Comparison of ENCODE assay signal across 8 cellular contexts in genomic region chr10:124916098-124916584, GRCh38. TPM values are rescaled to one million over a fixed set of nuclear protein-coding genes. Genes with fewer than 3 reads are reported as not detected.
A peak's percentile ranks its signal among the peaks of the same experiment; 100 is the strongest.
DNase-seq lines count a peak whose midpoint lies in the region; ATAC-seq and TF ChIP-seq lines count a peak whose summit lies in the region.

No MANE protein-coding gene starts in this region.

- no peaks in the 10 kb centered on the region for H3K27me3 ChIP-seq in ACC112 (ENCODE audit: insufficient read depth, low read length)
- no peaks in the 10 kb centered on the region for H3K27me3 ChIP-seq in upper lobe of right lung

- ATAC-seq in GM19023 (IDR thresholded peaks at IDR 0.05; ENCODE audit: unreplicated experiment) (peak; percentile 2), memory B cell (ENCODE audit: low read depth) (no peak), upper lobe of right lung (no peak), GM21515 (IDR thresholded peaks at IDR 0.05; ENCODE audit: unreplicated experiment) (no peak)
- ATAC-seq in central memory CD8-positive, alpha-beta T cell (replicated peaks; ENCODE audit: extremely low read depth, poor library complexity, severe bottlenecking), result peak; percentile 1

- H2AFZ ChIP-seq in ACC112 (ENCODE audit: low read length, unreplicated experiment), result peak overlapping the region; percentile 53

- H3K27me3 Mint-ChIP-seq in central memory CD8-positive, alpha-beta T cell, result peaks cover 15% of the 10 kb centered on the region
- peaks cover 8% of the 10 kb centered on the region for H3K27me3 Mint-ChIP-seq in memory B cell

- H3K27ac Mint-ChIP-seq in central memory CD8-positive, alpha-beta T cell (ENCODE audit: low read depth), result peak overlapping the region; percentile 93
- H3K27ac Mint-ChIP-seq in memory B cell, result peak overlapping the region; percentile 97

- TF ChIP-seq CTCF in upper lobe of right lung (IDR thresholded peaks at IDR 0.05), result no peak

- no peaks in the 10 kb centered on the region for H3K9me3 ChIP-seq in upper lobe of right lung

- H3K4me1 Mint-ChIP-seq in central memory CD8-positive, alpha-beta T cell, result peaks cover 30% of the 10 kb centered on the region
- H3K4me1 Mint-ChIP-seq in memory B cell, result peaks cover 31% of the 10 kb centered on the region

- H3K36me3 ChIP-seq in ACC112 (ENCODE audit: insufficient read depth, low read length) (no peaks in the 10 kb centered on the region), upper lobe of right lung (no peaks in the 10 kb centered on the region)

- peaks cover 31% of the 10 kb centered on the region for H3K4me1 ChIP-seq in ACC112 (ENCODE audit: control insufficient read depth, insufficient read depth, low read length, unreplicated experiment)
- H3K4me1 ChIP-seq in upper lobe of right lung, result peaks cover 39% of the 10 kb centered on the region

- H3K79me2 ChIP-seq in ACC112 (ENCODE audit: control insufficient read depth, insufficient read depth, low read length, unreplicated experiment), result peaks cover 40% of the 10 kb centered on the region

- H3K4me3 ChIP-seq in ACC112 (ENCODE audit: low read depth, low read length) (peak overlapping the region; percentile 81), upper lobe of right lung (peak overlapping the region; percentile 71)

- H3K9me3 Mint-ChIP-seq in central memory CD8-positive, alpha-beta T cell, result no peaks in the 10 kb centered on the region
- no peaks in the 10 kb centered on the region for H3K9me3 Mint-ChIP-seq in memory B cell

- peaks cover 21% of the 10 kb centered on the region for H3K36me3 Mint-ChIP-seq in central memory CD8-positive, alpha-beta T cell (ENCODE audit: insufficient read depth)
- H3K36me3 Mint-ChIP-seq in memory B cell, result peaks cover 5% of the 10 kb centered on the region

- intact Hi-C loops in upper lobe of right lung (cut with DNase I), result no loop called here

- peak overlapping the region; percentile 56 for H3K27ac ChIP-seq in ACC112 (ENCODE audit: low read depth, low read length)
- H3K27ac ChIP-seq in upper lobe of right lung, result peak overlapping the region; percentile 94

- DNase-seq in NCI-H2227 treated with DMSO at 0.1 percent for 48 hours (lab: John Stamatoyannopoulos, UW) (peak; percentile 70), memory B cell (ENCODE audit: low spot score in 2 of 2) (no peak), upper lobe of right lung (no peak), 8988T (no peak)
- DNase-seq in central memory CD8-positive, alpha-beta T cell (ENCODE audit: low spot score in 2 of 2), result no peak

- peak overlapping the region; percentile 92 for H3K4me3 Mint-ChIP-seq in central memory CD8-positive, alpha-beta T cell
- H3K4me3 Mint-ChIP-seq in memory B cell, result peak overlapping the region; percentile 84

RNA-seq across cellular contexts. Expression of gene ZRANB1, which starts 25.8 kb away (rescaled TPM):
- 20.5 TPM for total RNA-seq in upper lobe of right lung

Comparison
In these comparisons a context has a peak if more than half of its experiments do, and no peak if none do; other contexts are left out.
1. ATAC-seq: peak in GM19023 (single experiment) and central memory CD8-positive, alpha-beta T cell (single experiment); none in memory B cell (single experiment), upper lobe of right lung (single experiment) and GM21515 (single experiment).